ENCODE assay signal across 7 cellular contexts in genomic region chr12:110467847-110468211, GRCh38. TPM values are rescaled to one million over a fixed set of nuclear protein-coding genes. Genes with fewer than 3 reads are reported as not detected.
DNase-seq lines count a peak whose midpoint lies in the region; ATAC-seq and TF ChIP-seq lines count a peak whose summit lies in the region.

No MANE protein-coding gene starts in this region.

- H3K9me3 ChIP-seq in suprapubic skin = no peaks in the 10 kb centered on the region

- H3K36me3 Mint-ChIP-seq in IgD-negative memory B cell = peaks cover 1% of the 10 kb centered on the region
- peaks cover 15% of the 10 kb centered on the region for H3K36me3 Mint-ChIP-seq in activated naive CD8-positive, alpha-beta T cell treated with anti-CD3 and anti-CD28 coated beads, Interleukin-2, amount 10 ng/mL, durations not matched to agents 7 days and 5 days

- peak in 1 of 2 donors; percentile 75 for TF ChIP-seq POLR2A in suprapubic skin (IDR thresholded peaks at IDR 0.05)

- TF ChIP-seq EP300 in suprapubic skin (IDR thresholded peaks at IDR 0.05) = no peak

- CTCF ChIA-PET in HEK293T (lab: Yijun Ruan, JAX) = interaction anchor here (1.3 to 1.7 kb wide), 3 partner anchors 18 to 133 kb away, joined by 5 to 9 read pairs (median 9); partner anchors contain the start of gene ARPC3

- H3K4me3 ChIP-seq in kidney epithelial cell (ENCODE audit: low read depth, low read length) (peak overlapping the region; percentile 82), suprapubic skin (peak overlapping the region; percentile 81)

- POLR2A ChIA-PET in activated naive CD8-positive, alpha-beta T cell treated with anti-CD3 and anti-CD28 coated beads, Interleukin-2, amount 10 ng/mL, durations not matched to agents 7 days and 5 days (lab: Charles Lee) = interaction anchor here (0.8 to 3.2 kb wide), 21 partner anchors 10 to 469 kb away, joined by 3 to 87 read pairs (median 5); partner anchors contain the start of genes ANKRD13A, ARPC3, ATP2A2 and RAD9B
- POLR2A ChIA-PET in HEK293T (lab: Yijun Ruan, JAX) = interaction anchor here (0.6 to 3.8 kb wide), 27 partner anchors 10 to 418 kb away, joined by 3 to 49 read pairs (median 4); partner anchors contain the start of genes ANAPC7, ARPC3, PPP1CC and RAD9B

- H3K27ac ChIP-seq in suprapubic skin = peak overlapping the region; percentile 91

- DNase-seq in activated naive CD8-positive, alpha-beta T cell treated with anti-CD3 and anti-CD28 coated beads, Interleukin-2, amount 10 ng/mL, durations not matched to agents 7 days and 5 days = no peak
- no peak for DNase-seq in kidney epithelial cell (ENCODE audit: low read depth)
- DNase-seq in suprapubic skin (ENCODE audit: low spot score in 2 of 2) = no peak
- no peak for DNase-seq in OCI-M1 (lab: John Stamatoyannopoulos, UW)
- no peak for DNase-seq in sciatic nerve (ENCODE audit: low spot score)
- no peak for DNase-seq in HEK293T (ENCODE audit: extremely low spot score)

- peak overlapping the region; percentile 91 to 100 (median 98) for H3K4me3 Mint-ChIP-seq in IgD-negative memory B cell
- H3K4me3 Mint-ChIP-seq in activated naive CD8-positive, alpha-beta T cell treated with anti-CD3 and anti-CD28 coated beads, Interleukin-2, amount 10 ng/mL, durations not matched to agents 7 days and 5 days = peak overlapping the region; percentile 98

- H3K27me3 ChIP-seq in kidney epithelial cell (ENCODE audit: control insufficient read depth, insufficient read depth, low read length) (no peaks in the 10 kb centered on the region), suprapubic skin (no peaks in the 10 kb centered on the region)

- H3K27me3 Mint-ChIP-seq in IgD-negative memory B cell = peaks cover 3% of the 10 kb centered on the region
- no peaks in the 10 kb centered on the region for H3K27me3 Mint-ChIP-seq in activated naive CD8-positive, alpha-beta T cell treated with anti-CD3 and anti-CD28 coated beads, Interleukin-2, amount 10 ng/mL, durations not matched to agents 7 days and 5 days

- peaks cover 13 to 31% (median 25%) of the 10 kb centered on the region in 3 donors for H3K4me1 Mint-ChIP-seq in IgD-negative memory B cell
- H3K4me1 Mint-ChIP-seq in activated naive CD8-positive, alpha-beta T cell treated with anti-CD3 and anti-CD28 coated beads, Interleukin-2, amount 10 ng/mL, durations not matched to agents 7 days and 5 days = peaks cover 32% of the 10 kb centered on the region

- no peaks in the 10 kb centered on the region for H3K9me3 Mint-ChIP-seq in IgD-negative memory B cell
- no peaks in the 10 kb centered on the region for H3K9me3 Mint-ChIP-seq in activated naive CD8-positive, alpha-beta T cell treated with anti-CD3 and anti-CD28 coated beads, Interleukin-2, amount 10 ng/mL, durations not matched to agents 7 days and 5 days

- no peak for TF ChIP-seq CTCF in kidney epithelial cell (IDR thresholded peaks at IDR 0.05; ENCODE audit: insufficient read depth, low read length, poor library complexity, severe bottlenecking)
- TF ChIP-seq CTCF in suprapubic skin (IDR thresholded peaks at IDR 0.05) = no peak

- peak overlapping the region; percentile 79 to 93 (median 85) for H3K27ac Mint-ChIP-seq in IgD-negative memory B cell
- peak overlapping the region; percentile 92 for H3K27ac Mint-ChIP-seq in activated naive CD8-positive, alpha-beta T cell treated with anti-CD3 and anti-CD28 coated beads, Interleukin-2, amount 10 ng/mL, durations not matched to agents 7 days and 5 days

- ATAC-seq in activated naive CD8-positive, alpha-beta T cell treated with anti-CD3 and anti-CD28 coated beads, Interleukin-2, amount 10 ng/mL, durations not matched to agents 7 days and 5 days (ENCODE audit: low read depth) = no peak
- no peak for ATAC-seq in sciatic nerve

- 0% methylated on average over 15 of the region's 15 CpGs for WGBS in suprapubic skin

- H3K4me1 ChIP-seq in suprapubic skin = peaks cover 31% of the 10 kb centered on the region

- H3K36me3 ChIP-seq in kidney epithelial cell (ENCODE audit: control insufficient read depth, insufficient read depth, low read length) (peaks cover 2% of the 10 kb centered on the region), suprapubic skin (peaks cover 19% of the 10 kb centered on the region)

- intact Hi-C loops in sciatic nerve (cut with DNase I) = no loop called here

TF ChIP-seq in HEK293T, 16 proteins besides CTCF, POLR2A, EP300 and RAD21:
- TF ChIP-seq BHLHE40 (IDR thresholded peaks at IDR 0.05; ENCODE audit: borderline replicate concordance) (no peak), HDGF (IDR thresholded peaks at IDR 0.05; ENCODE audit: borderline replicate concordance) (no peak), CTBP1 (IDR thresholded peaks at IDR 0.05; ENCODE audit: borderline replicate concordance) (no peak), L3MBTL2 (conservative IDR thresholded peaks at IDR 0.05) (no peak), FOXK2 (IDR thresholded peaks at IDR 0.05) (no peak), ARNT (IDR thresholded peaks at IDR 0.05) (no peak)

RNA-seq across cellular contexts. Expression of gene GPN3, which starts 0.2 kb away (rescaled TPM):
- polyA plus RNA-seq in IgD-negative memory B cell = 31.1 TPM
- 10 to 100 TPM; 22.9 to 23.4 TPM for total RNA-seq in activated naive CD8-positive, alpha-beta T cell treated with anti-CD3 and anti-CD28 coated beads, Interleukin-2, amount 10 ng/mL, durations not matched to agents 7 days and 5 days
- total RNA-seq in kidney epithelial cell = 24.6 and 25.9 TPM in 2 replicates
- total RNA-seq in suprapubic skin = 10 to 100 TPM in 3 of 4 donors, 1 to 10 TPM in 1; 9.6 to 17.1 (median 13.3) TPM
- total RNA-seq in sciatic nerve = 18.7 TPM

RNA-seq across cellular contexts. Expression of gene FAM216A, which starts 0.8 kb away (rescaled TPM):
- 10.5 TPM for polyA plus RNA-seq in IgD-negative memory B cell
- total RNA-seq in activated naive CD8-positive, alpha-beta T cell treated with anti-CD3 and anti-CD28 coated beads, Interleukin-2, amount 10 ng/mL, durations not matched to agents 7 days and 5 days = 10 to 100 TPM; 20.0 to 21.6 TPM
- total RNA-seq in kidney epithelial cell = 5.7 and 7.5 TPM in 2 replicates
- 1 to 10 TPM; 2.3 to 5.0 (median 3.2) TPM for total RNA-seq in suprapubic skin
- total RNA-seq in sciatic nerve = 5.8 TPM

RNA-seq across cellular contexts. Expression of gene ARPC3, which starts 17.7 kb away (rescaled TPM):
- polyA plus RNA-seq in IgD-negative memory B cell = 1,315 TPM
- total RNA-seq in activated naive CD8-positive, alpha-beta T cell treated with anti-CD3 and anti-CD28 coated beads, Interleukin-2, amount 10 ng/mL, durations not matched to agents 7 days and 5 days = 100 to 1,000 TPM; 361 to 371 TPM
- total RNA-seq in kidney epithelial cell (796 and 823 TPM in 2 replicates), suprapubic skin (100 to 1,000 TPM; 163 to 290 (median 191) TPM), sciatic nerve (109 TPM)

RNA-seq across cellular contexts. Expression of gene VPS29, which starts 34.1 kb away (rescaled TPM):
- 123 TPM for polyA plus RNA-seq in IgD-negative memory B cell
- total RNA-seq in activated naive CD8-positive, alpha-beta T cell treated with anti-CD3 and anti-CD28 coated beads, Interleukin-2, amount 10 ng/mL, durations not matched to agents 7 days and 5 days = 100 to 1,000 TPM; 132 to 138 TPM
- 75.4 and 93.7 TPM in 2 replicates for total RNA-seq in kidney epithelial cell
- 10 to 100 TPM; 72.2 to 96.1 (median 83.1) TPM for total RNA-seq in suprapubic skin
- total RNA-seq in sciatic nerve = 102 TPM

RNA-seq across cellular contexts. Expression of gene RAD9B, which starts 34.3 kb away (rescaled TPM):
- 0.75 TPM for polyA plus RNA-seq in IgD-negative memory B cell
- total RNA-seq in activated naive CD8-positive, alpha-beta T cell treated with anti-CD3 and anti-CD28 coated beads, Interleukin-2, amount 10 ng/mL, durations not matched to agents 7 days and 5 days = 1 to 10 TPM; 1.8 to 2.3 TPM
- 0.88 and 1.2 TPM in 2 replicates for total RNA-seq in kidney epithelial cell
- total RNA-seq in suprapubic skin = under 1 TPM in 3 of 4 donors, not detected in 1; 0.19 to 0.47 (median 0.40) TPM
- 2.9 TPM for total RNA-seq in sciatic nerve
